In genomic region chr3:184746131-184747120, GRCh38 we compare ENCODE assay signal across 11 cellular contexts.
"Had no signal": no experiment of that assay in that cellular context is flagged by ENCODE, and none has a peak within 500 bp of the region (broad histone marks: within the 10 kb centered on the region; RNA-seq: fewer than 3 reads in every experiment).

No MANE protein-coding gene starts in this region.

- H3K4me3 Mint-ChIP-seq: activated naive CD4-positive, alpha-beta T cell treated with anti-CD3 and anti-CD28 coated beads, Interleukin-2, amount 10 ng/mL, durations not matched to agents 7 days and 5 days; stimulated activated naive B cell treated with anti-CD40 and anti-IgM and Interleukin-4, amounts not matched to agents 10 μg/mL and 1 μg/mL and 100 μg/mL, for 72 hours had no signal

- H3K9me3 ChIP-seq: esophagus squamous epithelium, ovary, transverse colon had no signal

- H3K4me3 ChIP-seq: esophagus squamous epithelium, ovary, transverse colon had no signal

- H3K27ac Mint-ChIP-seq: activated naive CD4-positive, alpha-beta T cell treated with anti-CD3 and anti-CD28 coated beads, Interleukin-2, amount 10 ng/mL, durations not matched to agents 7 days and 5 days; stimulated activated naive B cell treated with anti-CD40 and anti-IgM and Interleukin-4, amounts not matched to agents 10 μg/mL and 1 μg/mL and 100 μg/mL, for 72 hours had no signal

- H3K36me3 Mint-ChIP-seq: activated naive CD4-positive, alpha-beta T cell treated with anti-CD3 and anti-CD28 coated beads, Interleukin-2, amount 10 ng/mL, durations not matched to agents 7 days and 5 days; stimulated activated naive B cell treated with anti-CD40 and anti-IgM and Interleukin-4, amounts not matched to agents 10 μg/mL and 1 μg/mL and 100 μg/mL, for 72 hours had no signal

- H3K27ac ChIP-seq: ovary, transverse colon had no signal

- H3K4me1 Mint-ChIP-seq: activated naive CD4-positive, alpha-beta T cell treated with anti-CD3 and anti-CD28 coated beads, Interleukin-2, amount 10 ng/mL, durations not matched to agents 7 days and 5 days had no signal

- DNase-seq: activated CD4-positive, alpha-beta T cell treated with anti-CD3 and anti-CD28 coated beads, Interleukin-2, amount 50 U/mL, for 48 hours; activated CD4-positive, CD25-positive, alpha-beta regulatory T cell treated with anti-CD3 and anti-CD28 coated beads, Interleukin-2, amount 50 U/mL, for 72 hours; activated naive CD4-positive, alpha-beta T cell treated with anti-CD3 and anti-CD28 coated beads, Interleukin-2, amount 10 ng/mL, durations not matched to agents 7 days and 5 days; esophagus squamous epithelium; hypothalamus; kidney glomerular epithelial cell; stimulated activated CD4-positive, alpha-beta T cell treated with anti-CD3 and anti-CD28 coated beads, Interleukin-2, amount 100 ng/mL, for 48 hours; stimulated activated naive B cell treated with anti-CD40 and anti-IgM and Interleukin-4, amounts not matched to agents 10 μg/mL and 1 μg/mL and 100 μg/mL, for 72 hours; T-helper 9 cell; transverse colon had no signal

- H3K36me3 ChIP-seq: esophagus squamous epithelium, ovary, transverse colon had no signal

- H3K27me3 ChIP-seq: esophagus squamous epithelium, ovary, transverse colon had no signal

- ATAC-seq: stimulated activated naive B cell treated with anti-CD40 and anti-IgM and Interleukin-4, amounts not matched to agents 10 μg/mL and 1 μg/mL and 100 μg/mL, for 72 hours had no signal

- H3K9me3 Mint-ChIP-seq: activated naive CD4-positive, alpha-beta T cell treated with anti-CD3 and anti-CD28 coated beads, Interleukin-2, amount 10 ng/mL, durations not matched to agents 7 days and 5 days; stimulated activated naive B cell treated with anti-CD40 and anti-IgM and Interleukin-4, amounts not matched to agents 10 μg/mL and 1 μg/mL and 100 μg/mL, for 72 hours had no signal
